Comparison of ENCODE assay signal across 21 cellular contexts in the genomic region with DNA sequence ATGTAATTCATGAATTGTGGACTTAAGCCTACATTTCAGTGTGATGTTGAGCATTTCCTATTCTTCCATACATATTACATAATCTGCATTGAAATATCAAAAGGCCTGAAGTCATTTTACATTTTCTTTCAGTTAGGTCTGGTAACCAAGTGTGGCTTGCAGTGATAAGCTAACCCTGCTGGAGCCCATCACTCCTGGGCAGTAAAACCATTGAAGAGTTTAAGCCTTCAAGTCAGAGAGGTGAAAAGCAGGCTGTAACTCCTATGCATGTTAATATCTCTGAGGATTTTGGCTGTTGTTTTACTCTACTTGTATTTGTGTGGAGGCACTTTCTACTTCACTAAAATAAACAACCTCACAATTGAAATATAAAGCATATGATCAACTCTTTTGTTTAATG.
"Had no signal": no experiment of that assay in that cellular context is flagged by ENCODE, and none has a peak within 500 bp of the region (broad histone marks: within the 10 kb centered on the region; RNA-seq: fewer than 3 reads in every experiment).

No MANE protein-coding gene starts in this region.

- H3K27ac ChIP-seq: HL-60, RWPE1 had no signal

- H3K4me3 Mint-ChIP-seq: T-cell; T-helper 1 cell treated with Interleukin-12 subunit alpha and Interleukin-12 subunit beta and Interleukin-4 antibody, amounts not matched to agents 30 μg/mL and 1 μg/mL, for 36 hours had no signal

- H3K27ac Mint-ChIP-seq: T-cell; T-helper 1 cell treated with Interleukin-12 subunit alpha and Interleukin-12 subunit beta and Interleukin-4 antibody, amounts not matched to agents 30 μg/mL and 1 μg/mL, for 36 hours had no signal

- DNase-seq: KBM-7, MG63, NCI-H1092, NCI-H1105 treated with DMSO at 0.1 percent for 48 hours, NCI-H1436, NCI-H1694, NCI-H187 treated with DMSO at 0.1 percent for 48 hours, NCI-H2029 treated with DMSO at 0.1 percent for 48 hours, NCI-H2171 treated with DMSO at 0.1 percent for 48 hours, NCI-H446, NCI-H510A, NCI-H524 treated with DMSO at 0.1 percent for 48 hours, NCI-H69, NCI-H774, SHP77, SK-N-SH, SW 1271, T-cell had no signal

- H3K4me1 Mint-ChIP-seq: T-cell had no signal

- H3K36me3 Mint-ChIP-seq: T-cell had no signal

- H3K27me3 Mint-ChIP-seq: T-cell had no signal

- ATAC-seq: T-cell had no signal

- H3K9me3 ChIP-seq: SK-N-SH had no signal

- H3K36me3 ChIP-seq: MG63 had no signal

- H3K4me3 ChIP-seq: MG63 had no signal

- H3K27me3 ChIP-seq: MG63 had no signal

- H3K9ac ChIP-seq: SK-N-SH had no signal
